Comparison of ENCODE assay signal across 15 cellular contexts in the genomic region with DNA sequence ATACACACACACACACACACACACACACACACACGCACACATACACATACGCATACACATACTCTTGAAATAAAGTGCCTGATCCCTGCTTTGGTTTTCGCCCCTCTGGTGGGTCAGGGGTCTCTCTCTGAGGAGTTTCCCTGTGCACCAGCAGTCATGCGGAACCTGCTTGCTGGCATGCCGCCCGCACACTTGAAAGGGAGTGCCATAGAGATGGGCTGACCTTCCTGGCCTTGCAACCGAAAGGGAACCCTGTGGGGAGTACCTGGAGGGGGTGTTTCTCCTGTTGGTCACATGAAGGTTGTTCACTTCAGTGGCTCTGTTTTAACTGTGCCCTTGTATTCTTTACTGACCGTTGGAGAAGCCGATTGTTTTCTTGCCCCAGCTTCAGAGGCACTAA.
"Had no signal": no experiment of that assay in that cellular context is flagged by ENCODE, and none has a peak within 500 bp of the region (broad histone marks: within the 10 kb centered on the region; RNA-seq: fewer than 3 reads in every experiment).

No MANE protein-coding gene starts in this region.

- H3K27ac ChIP-seq: lower lobe of right lung, right lobe of liver had no signal

- H3K4me1 Mint-ChIP-seq: activated T-helper 17 cell treated with anti-CD3 and anti-CD28 coated beads, Interleukin-2, amount 50 U/mL, for 72 hours had no signal

- FAIRE-seq: colon, endothelial cell of umbilical vein, frontal cortex had no signal

- H3K36me3 Mint-ChIP-seq: mesothelial cell of epicardium, type B pancreatic cell had no signal

- H3K27ac Mint-ChIP-seq: activated naive CD4-positive, alpha-beta T cell treated with anti-CD3 and anti-CD28 coated beads for 36 hours; activated T-helper 17 cell treated with anti-CD3 and anti-CD28 coated beads, Interleukin-2, amount 50 U/mL, for 72 hours; mesothelial cell of epicardium; progenitor cell of endocrine pancreas; type B pancreatic cell had no signal

- H3K4me3 Mint-ChIP-seq: activated naive CD4-positive, alpha-beta T cell treated with anti-CD3 and anti-CD28 coated beads for 36 hours; activated T-helper 17 cell treated with anti-CD3 and anti-CD28 coated beads, Interleukin-2, amount 50 U/mL, for 72 hours; mesothelial cell of epicardium; type B pancreatic cell had no signal

- H3K27me3 Mint-ChIP-seq: activated T-helper 17 cell treated with anti-CD3 and anti-CD28 coated beads, Interleukin-2, amount 50 U/mL, for 72 hours; progenitor cell of endocrine pancreas had no signal

- H3K9me3 ChIP-seq: lower lobe of right lung, right lobe of liver had no signal

- ATAC-seq: activated T-helper 17 cell treated with anti-CD3 and anti-CD28 coated beads, Interleukin-2, amount 50 U/mL, for 72 hours; lower lobe of right lung; right lobe of liver had no signal

- H3K9me3 Mint-ChIP-seq: activated naive CD4-positive, alpha-beta T cell treated with anti-CD3 and anti-CD28 coated beads for 36 hours; mesothelial cell of epicardium had no signal

- H3K4me1 ChIP-seq: lower lobe of right lung, right lobe of liver had no signal

- H3K4me3 ChIP-seq: lower lobe of right lung, right lobe of liver had no signal

- DNase-seq: activated CD4-positive, alpha-beta T cell treated with anti-CD3 and anti-CD28 coated beads for 48 hours; activated CD8-positive, alpha-beta memory T cell treated with anti-CD3 and anti-CD28 coated beads for 24 hours; activated naive CD4-positive, alpha-beta T cell treated with anti-CD3 and anti-CD28 coated beads for 36 hours; lower lobe of right lung; right lobe of liver; stimulated activated CD4-positive, alpha-beta T cell treated with anti-CD3 and anti-CD28 coated beads, Interleukin-1b, Interleukin-23, amount 100 ng/mL, for 48 hours; stimulated activated naive CD4-positive, alpha-beta T cell treated with Interleukin-2 at 50 U/mL for 16 hours; T-helper 1 cell had no signal

- H3K36me3 ChIP-seq: lower lobe of right lung, right lobe of liver had no signal

- H3K27me3 ChIP-seq: right lobe of liver had no signal
